Comparison of ENCODE assay signal across 27 cellular contexts in genomic region chr1:66517959-66518358, GRCh38.
DNase-seq lines count a peak whose midpoint lies in the region; TF ChIP-seq lines count a peak whose summit lies in the region.
"Had no signal": no experiment of that assay in that cellular context is flagged by ENCODE, and none has a peak within 500 bp of the region (broad histone marks: within the 10 kb centered on the region; RNA-seq: fewer than 3 reads in every experiment).

No MANE protein-coding gene starts in this region.

- no peak for TF ChIP-seq CTCF in HEK293 (tag by site-specific recombination; IDR thresholded peaks at IDR 0.05)

- POLR2A ChIA-PET in HEK293 (lab: Yijun Ruan, JAX): no interaction called here

- no peak for DNase-seq in activated naive CD4-positive, alpha-beta T cell treated with Interleukin-2 at 50 U/mL for 16 hours
- DNase-seq: 8988T; ACHN; AML-193; BE2C; C1 segment of cervical spinal cord; Caco-2; Calu3; CD4-positive, alpha-beta memory T cell; CD4-positive, alpha-beta T cell; CD4-positive, CD25-positive, alpha-beta regulatory T cell; CD8-positive, alpha-beta memory T cell; CD8-positive, alpha-beta T cell; COR-L47; DMS 273 treated with DMSO at 0.1 percent for 48 hours; DMS153; DMS53; DMS79; DMS79 treated with DMSO at 0.1 percent for 48 hours; DND-41; EL had no signal

- CTCF ChIA-PET in HEK293 (lab: Yijun Ruan, JAX): interaction anchor here (0.7 to 1.8 kb wide), 4 partner anchors 14 to 304 kb away, joined by 3 to 7 read pairs (median 4); no protein-coding TSS in a partner anchor

- no peak overlapping the region for H3K4me3 ChIP-seq in HEK293 (ENCODE audit: low read depth, low read length)
- H3K4me3 ChIP-seq: A549; BLaER1; BLaER1 treated with 17β-estradiol and CSF1 and Interleukin-3, amounts not matched to agents 10 nM and 100 nM had no signal

- H3K27ac ChIP-seq in HEK293 (ENCODE audit: extremely low read depth, low read depth, low read length): no peak overlapping the region
- H3K27ac ChIP-seq: 22Rv1; A549; BLaER1; BLaER1 treated with 17β-estradiol and CSF1 and Interleukin-3, amounts not matched to agents 10 nM and 100 nM; C4-2B had no signal

- no peaks in the 10 kb centered on the region for H3K9me3 ChIP-seq in HEK293 (ENCODE audit: control insufficient read depth, insufficient read depth, low read depth, low read length)
- H3K9me3 ChIP-seq: A549, BE2C, Caco-2 had no signal

- H3K4me1 ChIP-seq in HEK293 (ENCODE audit: control insufficient read depth, insufficient read depth, low read length): no peaks in the 10 kb centered on the region; the same call in 1 of the 2 replicates
- H3K4me1 ChIP-seq: BE2C, BLaER1, Caco-2 had no signal

- H3K36me3 ChIP-seq in HEK293 (ENCODE audit: control insufficient read depth in 2 of 2, insufficient read depth in 1 of 2, low read length in 2 of 2): no peaks in the 10 kb centered on the region
- H3K36me3 ChIP-seq: BE2C; BLaER1; BLaER1 treated with 17β-estradiol and CSF1 and Interleukin-3, amounts not matched to agents 10 nM and 100 nM had no signal

TF ChIP-seq in HEK293, 187 proteins besides CTCF, POLR2A, EP300 and RAD21:
- TF ChIP-seq ZNF514 (tag by site-specific recombination; IDR thresholded peaks at IDR 0.05) (no peak), ZNF629 (tag by site-specific recombination; IDR thresholded peaks at IDR 0.05) (no peak), ZNF830 (tag by site-specific recombination; IDR thresholded peaks at IDR 0.05; ENCODE audit: low read depth) (no peak), ZNF658 (tag by site-specific recombination; IDR thresholded peaks at IDR 0.05) (no peak), SP7 (tag by site-specific recombination; IDR thresholded peaks at IDR 0.05) (no peak), HOXD13 (CRISPR knock-in tag; IDR thresholded peaks at IDR 0.05; ENCODE audit: borderline replicate concordance) (no peak), ZNF146 (tag by site-specific recombination; IDR thresholded peaks at IDR 0.05) (peak; percentile 91), MYNN (tag by site-specific recombination; IDR thresholded peaks at IDR 0.05; ENCODE audit: borderline replicate concordance) (no peak)
